ENCODE assay signal across 24 cellular contexts in the genomic region with DNA sequence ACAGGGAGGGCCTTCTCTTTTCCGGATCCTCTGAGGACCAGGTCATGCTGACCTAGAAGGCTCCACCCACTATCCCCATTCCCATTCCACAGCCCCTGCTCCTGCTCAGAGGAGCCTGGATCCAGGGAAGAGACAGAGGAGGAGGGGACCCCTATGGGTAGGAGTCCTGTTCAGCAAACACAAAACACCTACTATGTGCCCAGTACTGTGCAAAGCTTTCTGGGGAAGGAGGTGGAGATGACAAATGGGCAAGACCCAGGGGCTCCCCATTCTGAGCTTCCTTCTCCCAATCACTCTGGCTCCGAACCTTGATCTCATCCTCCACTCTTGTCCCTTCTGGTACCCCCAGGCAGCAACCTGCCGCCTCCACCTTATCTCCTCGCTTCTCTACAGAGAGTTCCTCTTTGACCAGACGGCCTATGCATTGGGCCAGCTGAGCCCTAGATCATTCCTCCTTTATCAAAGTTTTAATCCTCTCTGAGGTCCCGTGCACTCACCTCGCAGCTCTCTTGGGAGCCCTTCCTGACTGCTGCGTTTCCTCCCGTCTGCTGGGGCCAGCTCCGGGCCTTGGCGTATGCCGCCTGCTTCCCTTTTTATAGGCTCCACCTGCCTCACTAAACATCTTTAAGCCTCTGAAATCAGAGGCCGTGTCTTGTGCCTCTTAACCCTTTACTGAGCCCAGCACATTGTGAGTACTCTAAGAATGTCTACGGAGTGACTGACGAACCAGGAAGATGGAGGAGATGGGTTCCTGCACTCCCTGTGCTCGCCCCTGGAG.
DNase-seq lines count a peak whose midpoint lies in the region; ATAC-seq, FAIRE-seq and TF ChIP-seq lines count a peak whose summit lies in the region.
"Had no signal": no experiment of that assay in that cellular context is flagged by ENCODE, and none has a peak within 500 bp of the region (broad histone marks: within the 10 kb centered on the region; RNA-seq: fewer than 3 reads in every experiment).

No MANE protein-coding gene starts in this region.

- CTCF ChIA-PET in OCI-LY7 (lab: Charles Lee; ENCODE audit: unreplicated experiment) (no interaction called here), endothelial cell of umbilical vein (lab: Charles Lee) (interaction anchor here (0.7 to 1.7 kb wide), 2 partner anchors 12 to 22 kb away, joined by 3 to 6 read pairs; no protein-coding TSS in a partner anchor)

- no peak for FAIRE-seq in endothelial cell of umbilical vein (lab: Jason Lieb, UNC)
- FAIRE-seq: kidney, small intestine had no signal

- 62% methylated on average over 16 of the region's 16 CpGs for WGBS in suprapubic skin

- peaks cover 0 to 10% (median 0%) of the 10 kb centered on the region in 11 experiments; a peak in 6 of 22 replicates for H3K27me3 ChIP-seq in BLaER1 treated with 17β-estradiol and CSF1 and Interleukin-3, amounts not matched to agents 10 nM and 100 nM
- H3K27me3 ChIP-seq in GM23338 (ENCODE audit: insufficient read depth) (no peaks in the 10 kb centered on the region), endothelial cell of umbilical vein (ENCODE audit: control insufficient read depth in 2 of 2, insufficient read depth in 2 of 2, low read length in 2 of 2) (peaks cover 5 to 22% of the 10 kb centered on the region in 2 experiments), suprapubic skin (peaks cover 39% of the 10 kb centered on the region)
- H3K27me3 ChIP-seq: SJSA1 had no signal

- BruUV-seq in OCI-LY7 (replicated peaks; lab: Mats Ljungman, UMichigan) (no TSS peak), endothelial cell of umbilical vein (replicated peaks; lab: Mats Ljungman, UMichigan) (no TSS peak)

- H3K36me3 ChIP-seq in BLaER1 treated with 17β-estradiol and CSF1 and Interleukin-3, amounts not matched to agents 10 nM and 100 nM = no peaks in the 10 kb centered on the region
- H3K36me3 ChIP-seq in GM23338 (ENCODE audit: insufficient read depth) = no peaks in the 10 kb centered on the region
- no peaks in the 10 kb centered on the region for H3K36me3 ChIP-seq in OCI-LY7 (ENCODE audit: insufficient read depth, low read length)
- no peaks in the 10 kb centered on the region for H3K36me3 ChIP-seq in endothelial cell of umbilical vein (ENCODE audit: control insufficient read depth in 2 of 2, extremely low read depth in 1 of 2, insufficient read depth in 2 of 2, low read length in 2 of 2)
- H3K36me3 ChIP-seq in suprapubic skin = no peaks in the 10 kb centered on the region
- H3K36me3 ChIP-seq: SJSA1 had no signal

- no peaks in the 10 kb centered on the region for H3K9me3 Mint-ChIP-seq in GM23338
- H3K9me3 Mint-ChIP-seq: HFFc6; T-helper 2 cell treated with Interferon-gamma antibody and Interleukin-4, amounts not matched to agents 5 μg/mL and 100 μg/mL, for 36 hours had no signal

- H3K4me3 Mint-ChIP-seq in GM23338 = no peak overlapping the region
- H3K4me3 Mint-ChIP-seq: HFFc6; T-helper 2 cell treated with Interferon-gamma antibody and Interleukin-4, amounts not matched to agents 5 μg/mL and 100 μg/mL, for 36 hours had no signal

- H3K27ac ChIP-seq in BLaER1 treated with 17β-estradiol and CSF1 and Interleukin-3, amounts not matched to agents 10 nM and 100 nM = peak overlapping the region in 3 of 11 experiments; percentile 1 to 19 (median 12); a peak in 2 of 22 replicates
- H3K27ac ChIP-seq in GM23338 (ENCODE audit: low read depth) (no peak overlapping the region), OCI-LY7 (ENCODE audit: low read depth, low read length, poor library complexity, severe bottlenecking) (no peak overlapping the region), endothelial cell of umbilical vein (ENCODE audit: insufficient read depth, low read depth, low read length) (no peak overlapping the region), suprapubic skin (no peak overlapping the region)
- H3K27ac ChIP-seq: PC-9, SJSA1 had no signal

- H2AFZ ChIP-seq in GM23338 (peak overlapping the region; percentile 28; the same call in 1 of the 2 replicates), OCI-LY7 (ENCODE audit: low read length) (peak overlapping the region; percentile 35), endothelial cell of umbilical vein (ENCODE audit: low read depth, low read length) (no peak overlapping the region)
- H2AFZ ChIP-seq: PC-9 had no signal

- H3K9ac ChIP-seq in BLaER1 treated with 17β-estradiol and CSF1 and Interleukin-3, amounts not matched to agents 10 nM and 100 nM = peak overlapping the region in 2 of 11 experiments; percentile 25 to 47; a peak in 2 of 22 replicates
- no peak overlapping the region for H3K9ac ChIP-seq in endothelial cell of umbilical vein (replicated peaks; ENCODE audit: extremely low read depth, insufficient read depth, low read length)

- H3K79me2 ChIP-seq in GM23338 (replicated peaks; ENCODE audit: insufficient read depth) (no peaks in the 10 kb centered on the region), OCI-LY7 (ENCODE audit: insufficient read depth, low read depth, low read length) (no peaks in the 10 kb centered on the region), endothelial cell of umbilical vein (ENCODE audit: control insufficient read depth, insufficient read depth, low read length) (no peaks in the 10 kb centered on the region)

- TF ChIP-seq POLR2A in endothelial cell of umbilical vein (IDR thresholded peaks at IDR 0.05; ENCODE audit: low read depth, low read length) (no peak), suprapubic skin (IDR thresholded peaks at IDR 0.05) (no peak)

- no peak for TF ChIP-seq EP300 in suprapubic skin (IDR thresholded peaks at IDR 0.05)

- TF ChIP-seq CTCF in GM23338 (conservative IDR thresholded peaks at IDR 0.05; ENCODE audit: low read depth in 2 of 2) = no peak
- no peak for TF ChIP-seq CTCF in OCI-LY7 (conservative IDR thresholded peaks at IDR 0.05; ENCODE audit: low read length)
- no peak for TF ChIP-seq CTCF in endothelial cell of umbilical vein (IDR thresholded peaks at IDR 0.05; ENCODE audit: extremely low read depth in 1 of 2, insufficient read depth in 1 of 2, low read depth in 1 of 2, low read length in 2 of 2)
- no peak for TF ChIP-seq CTCF in GM20000 (IDR thresholded peaks at IDR 0.05; ENCODE audit: extremely low read depth, missing control alignments)
- no peak for TF ChIP-seq CTCF in suprapubic skin (IDR thresholded peaks at IDR 0.05)

- H3K9me2 ChIP-seq in GM23338 (ENCODE audit: insufficient read depth) (no peaks in the 10 kb centered on the region), OCI-LY7 (ENCODE audit: insufficient read depth, low read length) (no peaks in the 10 kb centered on the region)

- peaks cover 29 to 69% (median 65%) of the 10 kb centered on the region in 10 experiments for H3K4me1 ChIP-seq in BLaER1 treated with 17β-estradiol and CSF1 and Interleukin-3, amounts not matched to agents 10 nM and 100 nM
- peaks cover 3% of the 10 kb centered on the region; the same call in 1 of the 2 replicates for H3K4me1 ChIP-seq in GM23338 (ENCODE audit: insufficient read depth)
- H3K4me1 ChIP-seq in OCI-LY7 (ENCODE audit: insufficient read depth, low read length, poor library complexity, severe bottlenecking) = peaks cover 21% of the 10 kb centered on the region
- no peaks in the 10 kb centered on the region for H3K4me1 ChIP-seq in endothelial cell of umbilical vein (ENCODE audit: control insufficient read depth, extremely low read depth, insufficient read depth, low read length)
- H3K4me1 ChIP-seq in suprapubic skin = peaks cover 8% of the 10 kb centered on the region

- peak; percentile 5 for ATAC-seq in GM23338
- no peak for ATAC-seq in GM18520 (IDR thresholded peaks at IDR 0.05; ENCODE audit: unreplicated experiment)
- no peak for ATAC-seq in GM18909 (IDR thresholded peaks at IDR 0.05; ENCODE audit: poor library complexity, unreplicated experiment)
- ATAC-seq: GM12878; naive thymus-derived CD4-positive, alpha-beta T cell had no signal

- H3K36me3 Mint-ChIP-seq in GM23338 (ENCODE audit: low read depth) = no peaks in the 10 kb centered on the region
- H3K36me3 Mint-ChIP-seq: naive thymus-derived CD4-positive, alpha-beta T cell had no signal

- H3K9me1 ChIP-seq in endothelial cell of umbilical vein (replicated peaks; ENCODE audit: control insufficient read depth, extremely low read depth, insufficient read depth, low read length) = no peaks in the 10 kb centered on the region

- peaks cover 0 to 5% (median 0%) of the 10 kb centered on the region in 11 experiments; a peak in 1 of 22 replicates for H4K20me1 ChIP-seq in BLaER1 treated with 17β-estradiol and CSF1 and Interleukin-3, amounts not matched to agents 10 nM and 100 nM
- H4K20me1 ChIP-seq in GM23338 (replicated peaks; ENCODE audit: insufficient read depth) (no peaks in the 10 kb centered on the region), OCI-LY7 (ENCODE audit: insufficient read depth, low read length) (no peaks in the 10 kb centered on the region), endothelial cell of umbilical vein (replicated peaks; ENCODE audit: control insufficient read depth, extremely low read depth, insufficient read depth, low read length) (no peaks in the 10 kb centered on the region)

- no peaks in the 10 kb centered on the region for H3F3A ChIP-seq in GM23338 (replicated peaks; ENCODE audit: low read depth)

- no peak overlapping the region for H3K27ac Mint-ChIP-seq in GM23338
- H3K27ac Mint-ChIP-seq: HFFc6; progenitor cell of endocrine pancreas; T-helper 2 cell treated with Interferon-gamma antibody and Interleukin-4, amounts not matched to agents 5 μg/mL and 100 μg/mL, for 36 hours had no signal

- POLR2A ChIA-PET in OCI-LY7 (lab: Charles Lee) (interaction anchor here (0.5 to 1.2 kb wide), 2 partner anchors 47 to 970 kb away, joined by 3 to 6 read pairs; no protein-coding TSS in a partner anchor), endothelial cell of umbilical vein (lab: Charles Lee) (no interaction called here)

- intact Hi-C loops in OCI-LY7 (cut with micrococcal nuclease; ENCODE audit: unreplicated experiment) (loop anchor here (5.0 kb wide), 3 partner anchors 73 to 243 kb away; partner anchors contain the start of genes CCDC167 and CMTR1), endothelial cell of umbilical vein (cut with micrococcal nuclease) (loop anchor here (5.0 kb wide), 1 partner anchor 203 kb away; no protein-coding TSS in a partner anchor)

- H3K4me3 ChIP-seq in BLaER1 treated with 17β-estradiol and CSF1 and Interleukin-3, amounts not matched to agents 10 nM and 100 nM = no peak overlapping the region
- H3K4me3 ChIP-seq in GM23338 (no peak overlapping the region), OCI-LY7 (ENCODE audit: low read depth, low read length, poor library complexity, severe bottlenecking) (no peak overlapping the region), endothelial cell of umbilical vein (replicated peaks in 1 of 3; ENCODE audit: insufficient read depth in 1 of 3, low read depth in 1 of 3, low read length in 3 of 3) (no peak overlapping the region), suprapubic skin (no peak overlapping the region)
- H3K4me3 ChIP-seq: GM12878, PC-9, SJSA1 had no signal

- dilution Hi-C loops in endothelial cell of umbilical vein (cut with MboI; ENCODE audit: extremely low pct_ligation_motif_present, low sequenced_read_pairs) = no loop called here

- DNase-seq in GM23338 (ENCODE audit: low spot score) (no peak), OCI-LY7 (ENCODE audit: low spot score) (peak; percentile 69), endothelial cell of umbilical vein (ENCODE audit: low read depth, low spot score) (no peak), GM20000 (ENCODE audit: low spot score) (no peak), suprapubic skin (ENCODE audit: low spot score in 2 of 2) (no peak)
- DNase-seq: activated CD4-positive, alpha-beta T cell treated with anti-CD3 and anti-CD28 coated beads for 4 hours; activated gamma-delta T cell; anterior cingulate cortex; HFFc6; hippocampal formation; kidney; naive thymus-derived CD4-positive, alpha-beta T cell; NCI-H1417 treated with DMSO at 0.1 percent for 48 hours; PC-9; small intestine; stimulated activated CD4-positive, alpha-beta T cell treated with anti-CD3 and anti-CD28 coated beads, Interleukin-4, amount 100 ng/mL, for 1 hour; substantia nigra had no signal

- peaks cover 10% of the 10 kb centered on the region for H3K27me3 Mint-ChIP-seq in GM23338 (ENCODE audit: insufficient read depth, low read depth, poor library complexity)

- peaks cover 21% of the 10 kb centered on the region for H3K4me1 Mint-ChIP-seq in GM23338

- H3K4me2 ChIP-seq in BLaER1 treated with 17β-estradiol and CSF1 and Interleukin-3, amounts not matched to agents 10 nM and 100 nM = peak overlapping the region; percentile 22 to 96 (median 90)
- H3K4me2 ChIP-seq in GM23338 (0 out of 2 replicates have a peak overlapping the region, but pooled peaks have one; percentile 14), OCI-LY7 (ENCODE audit: low read length) (peak overlapping the region; percentile 21; the same call in 1 of the 2 replicates), endothelial cell of umbilical vein (ENCODE audit: insufficient read depth, low read length) (no peak overlapping the region)
- H3K4me2 ChIP-seq: PC-9 had no signal

- H3K9me3 ChIP-seq in BLaER1 treated with 17β-estradiol and CSF1 and Interleukin-3, amounts not matched to agents 10 nM and 100 nM (replicated peaks in 1 of 11) = no peaks in the 10 kb centered on the region
- H3K9me3 ChIP-seq in OCI-LY7 (ENCODE audit: low read length) = no peaks in the 10 kb centered on the region
- H3K9me3 ChIP-seq in endothelial cell of umbilical vein (replicated peaks; ENCODE audit: control insufficient read depth, insufficient read depth, low read length) = no peaks in the 10 kb centered on the region
- H3K9me3 ChIP-seq in suprapubic skin = no peaks in the 10 kb centered on the region
- H3K9me3 ChIP-seq: SJSA1 had no signal
